Comparison of ENCODE assay signal across 26 cellular contexts in genomic region chr5:158716668-158717067, GRCh38.
DNase-seq lines count a peak whose midpoint lies in the region; ATAC-seq, FAIRE-seq and TF ChIP-seq lines count a peak whose summit lies in the region.
"Had no signal": no experiment of that assay in that cellular context is flagged by ENCODE, and none has a peak within 500 bp of the region (broad histone marks: within the 10 kb centered on the region; RNA-seq: fewer than 3 reads in every experiment).

No MANE protein-coding gene starts in this region.

- DNase-seq in SK-N-SH, result no peak
- peak; percentile 3 for DNase-seq in OCI-M1 (lab: John Stamatoyannopoulos, UW)
- peak; percentile 1 for DNase-seq in endothelial cell of umbilical vein (ENCODE audit: low read depth, low spot score)
- peak; percentile 61 for DNase-seq in neural progenitor cell (ENCODE audit: low spot score)
- DNase-seq in T-cell, result no peak
- DNase-seq in smooth muscle cell (lab: John Stamatoyannopoulos, UW; ENCODE audit: unreplicated experiment), result no peak
- no peak for DNase-seq in heart left ventricle
- DNase-seq: activated CD4-positive, alpha-beta T cell treated with anti-CD3 and anti-CD28 coated beads, Interleukin-2, amount 50 U/mL, for 48 hours; activated CD4-positive, CD25-positive, alpha-beta regulatory T cell; BE2C; colonic mucosa; COR-L47; endodermal cell; GOT3; KG1; left cardiac atrium; NCI-H1105; NCI-H2029 treated with DMSO at 0.1 percent for 48 hours; NCI-H82; nephron progenitor cell; Peyer's patch; stimulated activated CD4-positive, alpha-beta T cell treated with anti-CD3 and anti-CD28 coated beads, Interleukin-1b, Interleukin-23, amount 100 ng/mL, for 48 hours; substantia nigra had no signal

- dilution Hi-C loops in endothelial cell of umbilical vein (cut with MboI; ENCODE audit: extremely low pct_ligation_motif_present, low sequenced_read_pairs), result loop anchor here (25.0 kb wide), 1 partner anchor 421 kb away; no protein-coding TSS in a partner anchor

- TF ChIP-seq RAD21 in SK-N-SH (IDR thresholded peaks at IDR 0.05; ENCODE audit: low read length), result no peak

- no peaks in the 10 kb centered on the region for H3K9me1 ChIP-seq in endothelial cell of umbilical vein (replicated peaks; ENCODE audit: control insufficient read depth, extremely low read depth, insufficient read depth, low read length)

- no peaks in the 10 kb centered on the region for H3K9me2 ChIP-seq in SK-N-SH

- TF ChIP-seq EP300 in SK-N-SH (IDR thresholded peaks at IDR 0.05; ENCODE audit: borderline replicate concordance in 1 of 2, low read depth in 1 of 2, low read length in 1 of 2), result no peak

- H3F3A ChIP-seq in SK-N-SH (replicated peaks; ENCODE audit: insufficient read depth) (no peaks in the 10 kb centered on the region), neural progenitor cell (ENCODE audit: low read depth) (no peaks in the 10 kb centered on the region), smooth muscle cell (ENCODE audit: low read depth) (no peaks in the 10 kb centered on the region)

- H3K4me2 ChIP-seq in SK-N-SH, result no peak overlapping the region
- H3K4me2 ChIP-seq in endothelial cell of umbilical vein (ENCODE audit: insufficient read depth, low read length), result no peak overlapping the region
- no peak overlapping the region for H3K4me2 ChIP-seq in neural progenitor cell
- no peak overlapping the region for H3K4me2 ChIP-seq in smooth muscle cell

- H3K27me3 ChIP-seq in SK-N-SH (ENCODE audit: insufficient read depth), result no peaks in the 10 kb centered on the region
- no peaks in the 10 kb centered on the region for H3K27me3 ChIP-seq in endothelial cell of umbilical vein (ENCODE audit: control insufficient read depth in 2 of 2, insufficient read depth in 2 of 2, low read length in 2 of 2)
- peaks cover 4% of the 10 kb centered on the region for H3K27me3 ChIP-seq in neural progenitor cell
- H3K27me3 ChIP-seq in smooth muscle cell (ENCODE audit: low read depth), result peaks cover 8% of the 10 kb centered on the region
- H3K27me3 ChIP-seq in heart left ventricle, result no peaks in the 10 kb centered on the region
- H3K27me3 ChIP-seq: BE2C, colonic mucosa, Peyer's patch had no signal

- H3K4me1 Mint-ChIP-seq in neural progenitor cell (peaks cover 13% of the 10 kb centered on the region), T-cell (no peaks in the 10 kb centered on the region)
- H3K4me1 Mint-ChIP-seq: endodermal cell had no signal

- CTCF ChIA-PET in SK-N-SH (lab: Yijun Ruan, JAX), result interaction anchor here (1.0 to 2.1 kb wide), 2 partner anchors 21 to 70 kb away, joined by 3 to 8 read pairs; no protein-coding TSS in a partner anchor
- CTCF ChIA-PET in endothelial cell of umbilical vein (lab: Charles Lee), result no interaction called here
- CTCF ChIA-PET in T-cell (lab: Charles Lee), result no interaction called here

- H3K27ac ChIP-seq in SK-N-SH (ENCODE audit: low read depth in 2 of 2, low read length in 1 of 2) (no peak overlapping the region), endothelial cell of umbilical vein (ENCODE audit: insufficient read depth, low read depth, low read length) (no peak overlapping the region), neural progenitor cell (no peak overlapping the region), smooth muscle cell (ENCODE audit: low read depth) (no peak overlapping the region), heart left ventricle (no peak overlapping the region)
- H3K27ac ChIP-seq: colonic mucosa, Peyer's patch had no signal

- TF ChIP-seq POLR2A in endothelial cell of umbilical vein (IDR thresholded peaks at IDR 0.05; ENCODE audit: low read depth, low read length), result no peak
- TF ChIP-seq POLR2A in heart left ventricle (IDR thresholded peaks at IDR 0.05), result no peak

- H3K9me3 Mint-ChIP-seq in neural progenitor cell (no peaks in the 10 kb centered on the region), T-cell (no peaks in the 10 kb centered on the region)
- H3K9me3 Mint-ChIP-seq: endodermal cell; T-helper 2 cell treated with Interferon-gamma antibody and Interleukin-4, amounts not matched to agents 5 μg/mL and 100 μg/mL, for 36 hours had no signal

- H3K4me3 Mint-ChIP-seq in neural progenitor cell, result no peak overlapping the region
- H3K4me3 Mint-ChIP-seq in T-cell, result no peak overlapping the region
- H3K4me3 Mint-ChIP-seq: endodermal cell; nephron progenitor cell; T-helper 2 cell treated with Interferon-gamma antibody and Interleukin-4, amounts not matched to agents 5 μg/mL and 100 μg/mL, for 36 hours had no signal

- no TSS peak for BruUV-seq in endothelial cell of umbilical vein (replicated peaks; lab: Mats Ljungman, UMichigan)

- H3K9ac ChIP-seq in SK-N-SH, result no peak overlapping the region
- H3K9ac ChIP-seq in endothelial cell of umbilical vein (replicated peaks; ENCODE audit: extremely low read depth, insufficient read depth, low read length), result no peak overlapping the region
- no peak overlapping the region for H3K9ac ChIP-seq in neural progenitor cell
- no peak overlapping the region for H3K9ac ChIP-seq in smooth muscle cell (ENCODE audit: low read depth)

- H3K27me3 Mint-ChIP-seq in neural progenitor cell (ENCODE audit: insufficient read depth, low read depth) (peaks cover 2% of the 10 kb centered on the region), T-cell (peaks cover 10% of the 10 kb centered on the region in 2 donors)

- H3K36me3 Mint-ChIP-seq in neural progenitor cell (peaks cover 9% of the 10 kb centered on the region), T-cell (no peaks in the 10 kb centered on the region)

- FAIRE-seq in endothelial cell of umbilical vein (lab: Jason Lieb, UNC), result no peak
- FAIRE-seq: A204.1 had no signal

- no peak for ATAC-seq in SK-N-SH treated with all-trans-retinoic acid at 6 μM for 48 hours
- ATAC-seq in T-cell (replicated peaks in 1 of 4), result no peak
- ATAC-seq in heart left ventricle, result no peak
- ATAC-seq: left cardiac atrium had no signal

- POLR2A ChIA-PET in SK-N-SH (lab: Yijun Ruan, JAX) (no interaction called here), endothelial cell of umbilical vein (lab: Charles Lee) (no interaction called here), T-cell (lab: Charles Lee) (interaction anchor here in 1 of 2 donors (0.6 kb wide), 1 partner anchor 654 kb away, joined by 3 read pairs; no protein-coding TSS in a partner anchor)

- H3K4me1 ChIP-seq in SK-N-SH (ENCODE audit: control insufficient read depth in 1 of 2, insufficient read depth in 2 of 2, low read depth in 1 of 2, low read length in 1 of 2) (peaks cover 0 to 4% of the 10 kb centered on the region in 2 experiments; a peak in 1 of 4 replicates), endothelial cell of umbilical vein (ENCODE audit: control insufficient read depth, extremely low read depth, insufficient read depth, low read length) (no peaks in the 10 kb centered on the region), neural progenitor cell (peaks cover 4% of the 10 kb centered on the region), smooth muscle cell (ENCODE audit: low read depth) (no peaks in the 10 kb centered on the region), heart left ventricle (peaks cover 0 to 12% (median 0%) of the 10 kb centered on the region in 12 donors)
- H3K4me1 ChIP-seq: colonic mucosa, Peyer's patch had no signal

- H3K36me3 ChIP-seq in SK-N-SH (replicated peaks in 1 of 2; ENCODE audit: control insufficient read depth in 1 of 2, insufficient read depth in 2 of 2, low read length in 1 of 2), result no peaks in the 10 kb centered on the region
- no peaks in the 10 kb centered on the region for H3K36me3 ChIP-seq in endothelial cell of umbilical vein (ENCODE audit: control insufficient read depth in 2 of 2, extremely low read depth in 1 of 2, insufficient read depth in 2 of 2, low read length in 2 of 2)
- H3K36me3 ChIP-seq in neural progenitor cell, result no peaks in the 10 kb centered on the region
- no peaks in the 10 kb centered on the region for H3K36me3 ChIP-seq in smooth muscle cell (ENCODE audit: low read depth)
- peaks cover 0 to 26% (median 6%) of the 10 kb centered on the region in 9 donors for H3K36me3 ChIP-seq in heart left ventricle
- H3K36me3 ChIP-seq: BE2C, colonic mucosa, Peyer's patch had no signal

- H2AFZ ChIP-seq in SK-N-SH (ENCODE audit: low read depth) (no peak overlapping the region), endothelial cell of umbilical vein (ENCODE audit: low read depth, low read length) (no peak overlapping the region), neural progenitor cell (replicated peaks) (no peak overlapping the region), smooth muscle cell (ENCODE audit: low read depth) (no peak overlapping the region)

- H3K9me3 ChIP-seq in SK-N-SH (no peaks in the 10 kb centered on the region), endothelial cell of umbilical vein (replicated peaks; ENCODE audit: control insufficient read depth, insufficient read depth, low read length) (no peaks in the 10 kb centered on the region), neural progenitor cell (ENCODE audit: low read depth) (no peaks in the 10 kb centered on the region), smooth muscle cell (replicated peaks; ENCODE audit: low read depth) (no peaks in the 10 kb centered on the region), heart left ventricle (no peaks in the 10 kb centered on the region)
- H3K9me3 ChIP-seq: BE2C, colonic mucosa, Peyer's patch had no signal

- TF ChIP-seq CTCF in SK-N-SH (IDR thresholded peaks at IDR 0.05) (no peak), endothelial cell of umbilical vein (IDR thresholded peaks at IDR 0.05; ENCODE audit: extremely low read depth in 1 of 2, insufficient read depth in 1 of 2, low read depth in 1 of 2, low read length in 2 of 2) (no peak), neural progenitor cell (IDR thresholded peaks at IDR 0.05) (no peak), smooth muscle cell (IDR thresholded peaks at IDR 0.05; ENCODE audit: borderline replicate concordance, insufficient read depth, poor library complexity, severe bottlenecking) (no peak), heart left ventricle (IDR thresholded peaks at IDR 0.05) (no peak)

- WGBS in SK-N-SH (ENCODE audit: low lambda C conversion rate), result 65% methylated on average over 4 of the region's 4 CpGs
- 53% methylated on average over 4 of the region's 4 CpGs for whole genome bisulfite sequencing in smooth muscle cell (ENCODE audit: low lambda C conversion rate)
- WGBS in heart left ventricle, 4 donors, result 73 to 84% (median 76%) methylated on average over 4 of the region's 4 CpGs

- no peak overlapping the region for H3K27ac Mint-ChIP-seq in neural progenitor cell
- H3K27ac Mint-ChIP-seq in T-cell, result no peak overlapping the region
- H3K27ac Mint-ChIP-seq: endodermal cell; nephron progenitor cell; T-helper 2 cell treated with Interferon-gamma antibody and Interleukin-4, amounts not matched to agents 5 μg/mL and 100 μg/mL, for 36 hours had no signal

- H3K79me2 ChIP-seq in SK-N-SH (ENCODE audit: insufficient read depth) (no peaks in the 10 kb centered on the region), endothelial cell of umbilical vein (ENCODE audit: control insufficient read depth, insufficient read depth, low read length) (no peaks in the 10 kb centered on the region), neural progenitor cell (ENCODE audit: low read depth) (no peaks in the 10 kb centered on the region), smooth muscle cell (ENCODE audit: low read depth) (no peaks in the 10 kb centered on the region)

- H4K20me1 ChIP-seq in SK-N-SH (ENCODE audit: insufficient read depth) (no peaks in the 10 kb centered on the region), endothelial cell of umbilical vein (replicated peaks; ENCODE audit: control insufficient read depth, extremely low read depth, insufficient read depth, low read length) (no peaks in the 10 kb centered on the region), neural progenitor cell (ENCODE audit: low read depth) (no peaks in the 10 kb centered on the region), smooth muscle cell (ENCODE audit: low read depth) (no peaks in the 10 kb centered on the region)

- H3K4me3 ChIP-seq in SK-N-SH (ENCODE audit: low read depth in 2 of 2, low read length in 1 of 2), result no peak overlapping the region
- no peak overlapping the region for H3K4me3 ChIP-seq in endothelial cell of umbilical vein (replicated peaks in 1 of 3; ENCODE audit: insufficient read depth in 1 of 3, low read depth in 1 of 3, low read length in 3 of 3)
- H3K4me3 ChIP-seq in neural progenitor cell, result no peak overlapping the region
- H3K4me3 ChIP-seq in smooth muscle cell, result no peak overlapping the region
- no peak overlapping the region for H3K4me3 ChIP-seq in heart left ventricle
- H3K4me3 ChIP-seq: colonic mucosa, Peyer's patch had no signal

- intact Hi-C loops in endothelial cell of umbilical vein (cut with micrococcal nuclease), result no loop called here
- intact Hi-C loops in heart left ventricle (cut with DNase I), result no loop called here

Comparison
In these comparisons a context has a peak if more than half of its experiments do, and no peak if none do; other contexts are left out.
1. DNase-seq: peak in OCI-M1 (single experiment), endothelial cell of umbilical vein (single experiment) and neural progenitor cell (single experiment); none in SK-N-SH (single experiment), T-cell (0 of 34), smooth muscle cell (single experiment) and heart left ventricle (0 of 5).